26 cellular contexts compared by ENCODE assay signal in genomic region chr6:160050022-160050421, GRCh38.
"Had no signal": no experiment of that assay in that cellular context is flagged by ENCODE, and none has a peak within 500 bp of the region (broad histone marks: within the 10 kb centered on the region; RNA-seq: fewer than 3 reads in every experiment).

No MANE protein-coding gene starts in this region.

- H3K4me3 Mint-ChIP-seq: activated CD4-positive, alpha-beta memory T cell treated with anti-CD3 and anti-CD28 coated beads for 36 hours; activated CD4-positive, alpha-beta T cell treated with anti-CD3 and anti-CD28 coated beads for 36 hours; activated CD4-positive, alpha-beta T cell treated with anti-CD3 and anti-CD28 coated beads, Interleukin-2, amount 10 ng/mL, durations not matched to agents 24 days and 14 days; activated CD8-positive, alpha-beta memory T cell treated with anti-CD3 and anti-CD28 coated beads, Interleukin-2, amount 10 ng/mL, durations not matched to agents 7 days and 5 days; activated CD8-positive, alpha-beta T cell treated with anti-CD3 and anti-CD28 coated beads, Interleukin-2, amount 10 ng/mL, durations not matched to agents 7 days and 5 days; activated naive CD8-positive, alpha-beta T cell treated with anti-CD3 and anti-CD28 coated beads, Interleukin-2, amount 10 ng/mL, durations not matched to agents 7 days and 5 days; activated T-helper 1 cell treated with anti-CD3 and anti-CD28 coated beads, Interleukin-12 subunit alpha, Interleukin-12 subunit beta, Interleukin-2, Interleukin-4 antibody, amounts not matched to agents 30 ng/mL and 10 ng/mL and 1 ng/mL, durations not matched to agents 14 hours and 24 hours and 36 hours had no signal

- H3K27ac Mint-ChIP-seq: activated CD4-positive, alpha-beta memory T cell treated with anti-CD3 and anti-CD28 coated beads for 36 hours; activated CD4-positive, alpha-beta T cell treated with anti-CD3 and anti-CD28 coated beads for 36 hours; activated CD8-positive, alpha-beta memory T cell treated with anti-CD3 and anti-CD28 coated beads, Interleukin-2, amount 10 ng/mL, durations not matched to agents 7 days and 5 days; activated CD8-positive, alpha-beta T cell treated with anti-CD3 and anti-CD28 coated beads, Interleukin-2, amount 10 ng/mL, durations not matched to agents 7 days and 5 days; activated naive CD8-positive, alpha-beta T cell treated with anti-CD3 and anti-CD28 coated beads, Interleukin-2, amount 10 ng/mL, durations not matched to agents 7 days and 5 days; activated T-helper 1 cell treated with anti-CD3 and anti-CD28 coated beads, Interleukin-12 subunit alpha, Interleukin-12 subunit beta, Interleukin-2, Interleukin-4 antibody, amounts not matched to agents 30 ng/mL and 10 ng/mL and 1 ng/mL, durations not matched to agents 14 hours and 24 hours and 36 hours had no signal

- DNase-seq: activated CD4-positive, alpha-beta memory T cell treated with anti-CD3 and anti-CD28 coated beads for 36 hours; activated CD4-positive, alpha-beta T cell treated with anti-CD3 and anti-CD28 coated beads for 36 hours; activated CD4-positive, alpha-beta T cell treated with anti-CD3 and anti-CD28 coated beads, Interleukin-2, amount 10 ng/mL, durations not matched to agents 24 days and 14 days; activated CD4-positive, CD25-positive, alpha-beta regulatory T cell; activated CD4-positive, CD25-positive, alpha-beta regulatory T cell treated with anti-CD3 and anti-CD28 coated beads, Interleukin-2, amount 50 U/mL, for 72 hours; activated CD8-positive, alpha-beta memory T cell treated with anti-CD3 and anti-CD28 coated beads, Interleukin-2, amount 10 ng/mL, durations not matched to agents 7 days and 5 days; activated CD8-positive, alpha-beta memory T cell treated with anti-CD3 and anti-CD28 coated beads, Interleukin-2, amount 50 U/mL, for 4 hours; activated CD8-positive, alpha-beta T cell treated with anti-CD3 and anti-CD28 coated beads, Interleukin-2, amount 10 ng/mL, durations not matched to agents 7 days and 5 days; activated gamma-delta T cell; activated naive CD4-positive, alpha-beta T cell; activated naive CD4-positive, alpha-beta T cell treated with anti-CD3 and anti-CD28 coated beads, Interleukin-2, amount 50 U/mL, for 16 hours; activated naive CD8-positive, alpha-beta T cell treated with anti-CD3 and anti-CD28 coated beads, Interleukin-2, amount 10 ng/mL, durations not matched to agents 7 days and 5 days; activated T-cell treated with anti-CD3 and anti-CD28 coated beads, Interleukin-2, amount 50 U/mL, for 1 hour; activated T-cell treated with anti-CD3 and anti-CD28 coated beads, Interleukin-2, amount 50 U/mL, for 48 hours; amniotic stem cell; anterior cingulate cortex; body of pancreas; caudate nucleus; cortex of kidney; dermis blood vessel endothelial cell; effector CD4-positive, alpha-beta T cell; effector memory CD8-positive, alpha-beta T cell; foreskin fibroblast; T-helper 2 cell had no signal

- H3K4me3 ChIP-seq: body of pancreas had no signal

- H3K4me1 ChIP-seq: body of pancreas had no signal

- H3K27me3 Mint-ChIP-seq: activated CD4-positive, alpha-beta memory T cell treated with anti-CD3 and anti-CD28 coated beads for 36 hours; activated CD4-positive, alpha-beta T cell treated with anti-CD3 and anti-CD28 coated beads for 36 hours; activated CD4-positive, alpha-beta T cell treated with anti-CD3 and anti-CD28 coated beads, Interleukin-2, amount 10 ng/mL, durations not matched to agents 24 days and 14 days; activated CD8-positive, alpha-beta memory T cell treated with anti-CD3 and anti-CD28 coated beads, Interleukin-2, amount 10 ng/mL, durations not matched to agents 7 days and 5 days; activated naive CD8-positive, alpha-beta T cell treated with anti-CD3 and anti-CD28 coated beads, Interleukin-2, amount 10 ng/mL, durations not matched to agents 7 days and 5 days; effector memory CD8-positive, alpha-beta T cell had no signal

- H3K27ac ChIP-seq: body of pancreas had no signal

- H3K27me3 ChIP-seq: body of pancreas had no signal

- H3K9me3 Mint-ChIP-seq: activated CD4-positive, alpha-beta memory T cell treated with anti-CD3 and anti-CD28 coated beads for 36 hours; activated CD4-positive, alpha-beta T cell treated with anti-CD3 and anti-CD28 coated beads, Interleukin-2, amount 10 ng/mL, durations not matched to agents 24 days and 14 days; activated naive CD8-positive, alpha-beta T cell treated with anti-CD3 and anti-CD28 coated beads, Interleukin-2, amount 10 ng/mL, durations not matched to agents 7 days and 5 days; activated T-helper 1 cell treated with anti-CD3 and anti-CD28 coated beads, Interleukin-12 subunit alpha, Interleukin-12 subunit beta, Interleukin-2, Interleukin-4 antibody, amounts not matched to agents 30 ng/mL and 10 ng/mL and 1 ng/mL, durations not matched to agents 14 hours and 24 hours and 36 hours; effector memory CD8-positive, alpha-beta T cell had no signal

- ATAC-seq: activated CD4-positive, alpha-beta T cell treated with anti-CD3 and anti-CD28 coated beads for 36 hours; activated CD8-positive, alpha-beta memory T cell treated with anti-CD3 and anti-CD28 coated beads, Interleukin-2, amount 10 ng/mL, durations not matched to agents 7 days and 5 days; activated CD8-positive, alpha-beta T cell treated with anti-CD3 and anti-CD28 coated beads, Interleukin-2, amount 10 ng/mL, durations not matched to agents 7 days and 5 days; body of pancreas; effector memory CD8-positive, alpha-beta T cell; esophagus mucosa had no signal

- H3K9me3 ChIP-seq: body of pancreas had no signal
